Comparison of ENCODE assay signal across 15 cellular contexts in the genomic region with DNA sequence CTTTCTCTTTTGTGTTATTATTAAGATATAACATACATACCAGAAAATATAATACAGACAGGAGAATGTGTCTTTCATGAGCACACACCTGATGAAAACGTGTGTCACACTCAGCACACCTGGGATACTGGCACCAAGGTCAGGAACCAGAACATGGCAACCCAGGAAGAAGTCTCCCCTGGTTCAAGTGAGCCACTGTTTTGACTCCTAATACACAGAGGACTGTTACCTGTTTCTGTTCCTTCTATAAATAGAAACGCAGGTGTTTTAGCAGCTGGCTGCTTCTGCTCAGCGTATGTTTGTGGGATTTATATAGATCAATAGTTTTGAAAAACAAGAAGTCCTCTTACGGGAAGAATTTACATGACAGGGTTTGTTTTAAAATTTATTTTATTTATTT. TPM values are rescaled to one million over a fixed set of nuclear protein-coding genes. Genes with fewer than 3 reads are reported as not detected.
A peak's percentile ranks its signal among the peaks of the same experiment; 100 is the strongest.
DNase-seq lines count a peak whose midpoint lies in the region; TF ChIP-seq lines count a peak whose summit lies in the region.
"Had no signal": no experiment of that assay in that cellular context is flagged by ENCODE, and none has a peak within 500 bp of the region (broad histone marks: within the 10 kb centered on the region; RNA-seq: fewer than 3 reads in every experiment).

No MANE protein-coding gene starts in this region.

- peaks cover 5 to 40% (median 30%) of the 10 kb centered on the region in 5 donors for H3K36me3 ChIP-seq in subcutaneous abdominal adipose tissue (ENCODE audit: control insufficient read depth in 5 of 5, insufficient read depth in 5 of 5, low read length in 5 of 5)
- H3K36me3 ChIP-seq: colonic mucosa had no signal

- no peaks in the 10 kb centered on the region for H3K9me3 ChIP-seq in subcutaneous abdominal adipose tissue (ENCODE audit: control insufficient read depth in 5 of 5, low read length in 5 of 5)
- H3K9me3 ChIP-seq: colonic mucosa, SJSA1 had no signal

- peak overlapping the region in 2 of 5 donors; percentile 58 to 63 for H3K9ac ChIP-seq in subcutaneous abdominal adipose tissue (ENCODE audit: low read length in 5 of 5)

- H3K27me3 ChIP-seq in subcutaneous abdominal adipose tissue (ENCODE audit: control insufficient read depth in 5 of 5, insufficient read depth in 4 of 5, low read length in 5 of 5): no peaks in the 10 kb centered on the region
- H3K27me3 ChIP-seq: colonic mucosa, SJSA1 had no signal

- DNase-seq in NCI-H1417 (lab: John Stamatoyannopoulos, UW) (peak; percentile 12 to 68 (median 40)), NCI-H1417 treated with DMSO at 0.1 percent for 48 hours (lab: John Stamatoyannopoulos, UW) (no peak), NCI-H774 (lab: John Stamatoyannopoulos, UW) (peak; percentile 57), epithelial cell of proximal tubule (ENCODE audit: low read depth) (no peak), hepatic stellate cell (ENCODE audit: low spot score) (no peak), GM19238 (ENCODE audit: insufficient read length, low spot score) (no peak)
- DNase-seq in stimulated activated CD4-positive, alpha-beta T cell treated with anti-CD3 and anti-CD28 coated beads, Interleukin-2, amount 100 ng/mL, for 24 hours: no peak
- DNase-seq: 8988T; activated CD4-positive, alpha-beta T cell treated with anti-CD3 and anti-CD28 coated beads for 48 hours; activated gamma-delta T cell treated with Interleukin-2 at 50 U/mL for 16 hours; colonic mucosa; NCI-H187; retina had no signal

- peak overlapping the region; percentile 39 for H3K27ac ChIP-seq in subcutaneous abdominal adipose tissue (ENCODE audit: low read depth, low read length)
- H3K27ac ChIP-seq: colonic mucosa, SJSA1 had no signal

- peak overlapping the region; percentile 93 for H3K4me3 ChIP-seq in epithelial cell of proximal tubule (ENCODE audit: low read depth, low read length)
- peak overlapping the region in 4 of 5 donors; percentile 48 to 91 (median 90) for H3K4me3 ChIP-seq in subcutaneous abdominal adipose tissue (ENCODE audit: low read depth in 1 of 5, low read length in 5 of 5)
- H3K4me3 ChIP-seq: colonic mucosa, SJSA1 had no signal

- H3K4me1 ChIP-seq in subcutaneous abdominal adipose tissue (ENCODE audit: control insufficient read depth in 5 of 5, insufficient read depth in 5 of 5, low read length in 5 of 5): peaks cover 16 to 66% (median 40%) of the 10 kb centered on the region in 5 donors

- TF ChIP-seq CTCF in epithelial cell of proximal tubule (conservative IDR thresholded peaks at IDR 0.05; ENCODE audit: low read depth, low read length): no peak

RNA-seq across cellular contexts. Expression of a gene that starts 3.5 kb away (rescaled TPM):
- total RNA-seq in epithelial cell of proximal tubule: 44.3 and 74.4 TPM in 2 replicates

Comparison
In these comparisons a context has a peak if more than half of its experiments do, and no peak if none do; other contexts are left out.
1. DNase-seq: peak in NCI-H1417 (3 of 3) and NCI-H774 (single experiment); none in NCI-H1417 treated with DMSO at 0.1 percent for 48 hours (single experiment), epithelial cell of proximal tubule (single experiment), hepatic stellate cell (single experiment), GM19238 (single experiment) and stimulated activated CD4-positive, alpha-beta T cell treated with anti-CD3 and anti-CD28 coated beads, Interleukin-2, amount 100 ng/mL, for 24 hours (0 of 2).